ENCODE assay signal across 10 cellular contexts in the genomic region with DNA sequence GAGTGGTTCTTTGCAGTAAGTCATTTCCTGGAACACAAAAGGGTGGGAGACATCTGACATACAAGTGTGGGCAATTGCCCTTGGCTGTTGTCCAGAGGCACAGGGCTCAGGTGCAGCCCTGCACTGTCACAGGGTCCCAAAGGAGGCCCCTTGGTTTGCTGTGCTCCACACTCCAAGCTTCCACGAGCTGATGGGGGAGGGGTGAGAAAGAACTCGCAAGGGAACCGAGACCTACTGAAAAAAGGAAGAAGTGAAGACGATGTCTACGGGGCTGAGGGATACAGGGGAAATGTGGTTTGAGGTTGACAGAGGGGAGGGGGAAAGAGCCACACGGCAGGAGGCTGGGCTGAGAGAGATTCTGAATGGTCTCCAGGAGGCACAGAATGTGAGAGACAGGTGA.
DNase-seq lines count a peak whose midpoint lies in the region; ATAC-seq, FAIRE-seq and TF ChIP-seq lines count a peak whose summit lies in the region.
"Had no signal": no experiment of that assay in that cellular context is flagged by ENCODE, and none has a peak within 500 bp of the region (broad histone marks: within the 10 kb centered on the region; RNA-seq: fewer than 3 reads in every experiment).

No MANE protein-coding gene starts in this region.

- H3K27me3 Mint-ChIP-seq in CD14-positive monocyte (ENCODE audit: low read depth in 3 of 3), result no peaks in the 10 kb centered on the region

- intact Hi-C loops in CD14-positive monocyte (cut with micrococcal nuclease), result loop anchor here in 1 of 2 donors (5.0 kb wide), 2 partner anchors 40 to 985 kb away; no protein-coding TSS in a partner anchor
- intact Hi-C loops in left lung (cut with DNase I), result no loop called here

- no peak overlapping the region for H3K4me3 ChIP-seq in left lung
- no peak overlapping the region for H3K4me3 ChIP-seq in effector memory CD4-positive, alpha-beta T cell (ENCODE audit: insufficient read depth, low read depth, low read length, poor library complexity, severe bottlenecking)

- TF ChIP-seq CTCF in CD14-positive monocyte (IDR thresholded peaks at IDR 0.05) (no peak), left lung (IDR thresholded peaks at IDR 0.05) (no peak), D721Med (IDR thresholded peaks at IDR 0.05; ENCODE audit: insufficient read depth, missing control alignments) (no peak)

- FAIRE-seq in D721Med (lab: Jason Lieb, UNC), result no peak
- FAIRE-seq: G401.6 had no signal

- H3K9me3 ChIP-seq in left lung, result no peaks in the 10 kb centered on the region
- H3K9me3 ChIP-seq in effector memory CD4-positive, alpha-beta T cell (ENCODE audit: control insufficient read depth, low read length), result no peaks in the 10 kb centered on the region

- ATAC-seq in GM21381 (IDR thresholded peaks at IDR 0.05; ENCODE audit: unreplicated experiment) (peak; percentile 72), left lung (peak; percentile 17), HG03139 (IDR thresholded peaks at IDR 0.05; ENCODE audit: unreplicated experiment) (no peak)

- H3K36me3 Mint-ChIP-seq in CD14-positive monocyte, result peaks cover 15 to 26% of the 10 kb centered on the region in 2 donors

- H3K9me3 Mint-ChIP-seq in CD14-positive monocyte, result peaks cover 0 to 8% (median 0%) of the 10 kb centered on the region in 7 donors

- no peaks in the 10 kb centered on the region for H3K27me3 ChIP-seq in left lung
- no peaks in the 10 kb centered on the region for H3K27me3 ChIP-seq in effector memory CD4-positive, alpha-beta T cell (replicated peaks; ENCODE audit: control insufficient read depth, insufficient read depth, low read length, poor library complexity, severe bottlenecking)

- peak overlapping the region; percentile 88 to 96 (median 95) for H3K27ac Mint-ChIP-seq in CD14-positive monocyte

- DNase-seq in CD14-positive monocyte (ENCODE audit: low spot score) (peak; percentile 75), OCI-M1 (lab: John Stamatoyannopoulos, UW) (peak; percentile 89), left lung (peak in 1 of 2 donors; percentile 60), NCI-H146 treated with DMSO at 0.1 percent for 48 hours (lab: John Stamatoyannopoulos, UW; ENCODE audit: unreplicated experiment) (no peak), D721Med (ENCODE audit: insufficient read length, low spot score) (no peak)
- no peak for DNase-seq in effector memory CD4-positive, alpha-beta T cell
- DNase-seq: activated CD4-positive, CD25-positive, alpha-beta regulatory T cell treated with anti-CD3 and anti-CD28 coated beads, Interleukin-2, amount 50 U/mL, for 72 hours had no signal

- H3K36me3 ChIP-seq in left lung, result no peaks in the 10 kb centered on the region
- H3K36me3 ChIP-seq in effector memory CD4-positive, alpha-beta T cell (ENCODE audit: control insufficient read depth, insufficient read depth, low read length), result no peaks in the 10 kb centered on the region

- peaks cover 13 to 55% of the 10 kb centered on the region in 2 donors for H3K4me1 ChIP-seq in left lung
- H3K4me1 ChIP-seq in effector memory CD4-positive, alpha-beta T cell (ENCODE audit: control insufficient read depth, insufficient read depth, low read length, poor library complexity, severe bottlenecking), result no peaks in the 10 kb centered on the region

- peak overlapping the region; percentile 63 to 87 for H3K27ac ChIP-seq in left lung
- H3K27ac ChIP-seq in effector memory CD4-positive, alpha-beta T cell (ENCODE audit: insufficient read depth, low read length, poor library complexity, severe bottlenecking), result no peak overlapping the region

- H3K4me3 Mint-ChIP-seq in CD14-positive monocyte, result peak overlapping the region; percentile 65 to 72

- H3K4me1 Mint-ChIP-seq in CD14-positive monocyte, result peaks cover 90% of the 10 kb centered on the region

Comparison
In these comparisons a context has a peak if more than half of its experiments do, and no peak if none do; other contexts are left out.
1. DNase-seq: peak in CD14-positive monocyte (single experiment) and OCI-M1 (single experiment); none in NCI-H146 treated with DMSO at 0.1 percent for 48 hours (single experiment), effector memory CD4-positive, alpha-beta T cell (0 of 3) and D721Med (single experiment).